8 cellular contexts compared by ENCODE assay signal in genomic region chr17:37609170-37610040, GRCh38. TPM values are rescaled to one million over a fixed set of nuclear protein-coding genes. Genes with fewer than 3 reads are reported as not detected.
A peak's percentile ranks its signal among the peaks of the same experiment; 100 is the strongest.
DNase-seq lines count a peak whose midpoint lies in the region; ATAC-seq and FAIRE-seq lines count a peak whose summit lies in the region.

SYNRG (minus strand) TSS chr17:37609418; CDS start chr17:37609355, 63 bp downstream.

- H3K36me3 ChIP-seq in endocrine pancreas (ENCODE audit: control insufficient read depth, insufficient read depth, low read length) = no peaks in the 10 kb centered on the region

- no peak for FAIRE-seq in HTR-8/SVneo (lab: Jason Lieb, UNC)

- peak; percentile 73 for ATAC-seq in GM21367 (IDR thresholded peaks at IDR 0.05; ENCODE audit: unreplicated experiment)

- H3K4me1 ChIP-seq in endocrine pancreas (ENCODE audit: control insufficient read depth, insufficient read depth, low read length) = peaks cover 7% of the 10 kb centered on the region

- peak within 1 kb of the TSS; percentile 98 for H3K4me3 ChIP-seq in endocrine pancreas (ENCODE audit: control insufficient read depth, insufficient read depth, low read length)

- H3K27me3 ChIP-seq in endocrine pancreas (ENCODE audit: control insufficient read depth, insufficient read depth, low read length) = no peaks in the 10 kb centered on the region

- no peaks in the 10 kb centered on the region for H3K9me3 ChIP-seq in endocrine pancreas (ENCODE audit: control insufficient read depth, low read length)

- peak within 1 kb of the TSS; percentile 73 for H3K9ac ChIP-seq in endocrine pancreas (ENCODE audit: control insufficient read depth, insufficient read depth, low read length)

- DNase-seq in COR-L47 (lab: John Stamatoyannopoulos, UW) (peak; percentile 96), HTR-8/SVneo (ENCODE audit: insufficient read length, low spot score) (peak; percentile 100), NOMO-1 treated with DMSO at 0.1 percent for 48 hours (lab: John Stamatoyannopoulos, UW; ENCODE audit: unreplicated experiment) (peak; percentile 95), mesenteric fat pad (ENCODE audit: low spot score) (peak; percentile 97)
- DNase-seq in activated CD8-positive, alpha-beta memory T cell treated with anti-CD3 and anti-CD28 coated beads for 48 hours (ENCODE audit: low read depth in 2 of 3, low spot score in 2 of 3) = peak; percentile 87 to 95 (median 89)
- DNase-seq in stimulated activated CD8-positive, alpha-beta memory T cell treated with anti-CD3 and anti-CD28 coated beads, Interleukin-15, amount 100 ng/mL, for 24 hours (ENCODE audit: low read depth) = peak; percentile 84

RNA-seq across cellular contexts. Expression of gene SYNRG, which starts in this region (rescaled TPM):
- 40.8 TPM for total RNA-seq in mesenteric fat pad

Comparison
In these comparisons a context has a peak if more than half of its experiments do, and no peak if none do; other contexts are left out.
1. Peak in every context shown above with its lines: DNase-seq, ATAC-seq and H3K4me3 ChIP-seq.